In the genomic region with DNA sequence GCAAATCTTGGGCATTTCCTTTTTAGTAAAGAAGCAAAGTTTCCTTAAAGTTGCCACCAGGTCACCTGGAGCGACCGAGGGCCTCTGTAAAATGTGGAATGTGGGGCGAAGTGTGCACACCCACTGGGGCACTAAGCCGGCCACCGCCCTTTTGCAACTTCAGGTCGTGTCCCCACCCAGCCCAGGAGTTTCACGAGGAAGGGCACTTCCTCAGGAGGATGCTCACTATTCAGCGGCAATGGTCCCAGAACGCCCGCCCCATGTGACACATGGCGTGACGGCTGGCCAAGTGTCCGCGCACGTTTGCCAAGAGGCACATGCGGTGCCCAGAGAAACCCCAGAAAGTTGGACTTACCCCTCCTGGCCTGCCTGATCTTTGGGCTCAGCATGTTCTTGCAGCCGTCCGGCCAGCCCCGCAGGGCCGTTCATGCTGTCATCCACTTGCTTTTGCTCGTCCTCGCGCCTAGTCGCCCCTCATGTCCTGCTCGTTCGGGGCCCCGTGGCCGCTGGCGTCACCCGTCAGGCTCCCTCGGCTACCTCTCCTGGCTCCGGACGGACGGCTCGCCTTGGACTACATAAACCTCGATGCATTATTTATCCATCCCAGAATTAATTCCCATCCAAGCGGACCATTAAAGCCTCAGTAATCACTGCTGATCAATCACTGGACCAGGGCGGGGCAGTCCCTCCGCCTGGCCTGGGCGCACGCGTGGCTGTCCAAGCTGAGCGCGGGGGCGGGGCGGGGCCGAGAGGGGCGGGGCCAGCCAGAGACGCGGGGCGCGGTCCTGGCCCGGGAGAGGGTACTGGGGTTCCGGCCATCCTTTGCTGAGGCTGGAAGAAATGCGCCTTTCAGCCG, we compare ENCODE assay signal across 1 cellular context.
TF ChIP-seq lines count a peak whose summit lies in the region.

A gene with protein sequence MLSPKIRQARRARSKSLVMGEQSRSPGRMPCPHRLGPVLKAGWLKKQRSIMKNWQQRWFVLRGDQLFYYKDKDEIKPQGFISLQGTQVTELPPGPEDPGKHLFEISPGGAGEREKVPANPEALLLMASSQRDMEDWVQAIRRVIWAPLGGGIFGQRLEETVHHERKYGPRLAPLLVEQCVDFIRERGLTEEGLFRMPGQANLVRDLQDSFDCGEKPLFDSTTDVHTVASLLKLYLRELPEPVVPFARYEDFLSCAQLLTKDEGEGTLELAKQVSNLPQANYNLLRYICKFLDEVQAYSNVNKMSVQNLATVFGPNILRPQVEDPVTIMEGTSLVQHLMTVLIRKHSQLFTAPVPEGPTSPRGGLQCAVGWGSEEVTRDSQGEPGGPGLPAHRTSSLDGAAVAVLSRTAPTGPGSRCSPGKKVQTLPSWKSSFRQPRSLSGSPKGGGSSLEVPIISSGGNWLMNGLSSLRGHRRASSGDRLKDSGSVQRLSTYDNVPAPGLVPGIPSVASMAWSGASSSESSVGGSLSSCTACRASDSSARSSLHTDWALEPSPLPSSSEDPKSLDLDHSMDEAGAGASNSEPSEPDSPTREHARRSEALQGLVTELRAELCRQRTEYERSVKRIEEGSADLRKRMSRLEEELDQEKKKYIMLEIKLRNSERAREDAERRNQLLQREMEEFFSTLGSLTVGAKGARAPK (minus strand): TSS at position 666 of the 856 bp plus-strand sequence. CDS start 277 bp downstream, at position 389.

TF ChIP-seq in HCT116, 20 proteins besides CTCF, POLR2A, EP300 and RAD21:
- no peak for TF ChIP-seq ZFX (IDR thresholded peaks at IDR 0.05)
- TF ChIP-seq EGR1 (IDR thresholded peaks at IDR 0.05; ENCODE audit: low read depth), result peak; percentile 48; the same call in 1 of the 2 replicates
- peak; percentile 92 for TF ChIP-seq MAX (IDR thresholded peaks at IDR 0.05)
- TF ChIP-seq SIN3A (IDR thresholded peaks at IDR 0.05; ENCODE audit: low read depth), result 0 out of 2 replicates have a peak, but pooled peaks have one; percentile 47
- no peak for TF ChIP-seq SRF (IDR thresholded peaks at IDR 0.05; ENCODE audit: low read depth)
